Comparison of ENCODE assay signal across 25 cellular contexts in genomic region chr1:30586671-30587070, GRCh38.
"Had no signal": no experiment of that assay in that cellular context is flagged by ENCODE, and none has a peak within 500 bp of the region (broad histone marks: within the 10 kb centered on the region; RNA-seq: fewer than 3 reads in every experiment).

No MANE protein-coding gene starts in this region.

- H3K4me1 ChIP-seq: ascending aorta, left ventricle myocardium inferior, pancreas, psoas muscle, suprapubic skin, tibial artery, upper lobe of right lung had no signal

- DNase-seq: activated B cell treated with CpG ODN at 0.5 μM for 24 hours; activated CD4-positive, alpha-beta T cell treated with anti-CD3 and anti-CD28 coated beads, Interleukin-2, amount 50 U/mL, for 4 hours; activated CD8-positive, alpha-beta memory T cell treated with anti-CD3 and anti-CD28 coated beads, Interleukin-2, amount 50 U/mL, for 4 hours; activated effector memory CD4-positive, alpha-beta T cell treated with anti-CD3 and anti-CD28 coated beads, Interleukin-2, amount 50 U/mL, for 16 hours; activated naive CD4-positive, alpha-beta T cell treated with anti-CD3 and anti-CD28 coated beads for 36 hours; activated naive CD8-positive, alpha-beta T cell treated with anti-CD3 and anti-CD28 coated beads, Interleukin-2, amount 10 ng/mL, durations not matched to agents 7 days and 5 days; activated T-cell treated with anti-CD3 and anti-CD28 coated beads, Interleukin-2, amount 50 U/mL, for 1 hour; brain microvascular endothelial cell; caudate nucleus; endodermal cell; foreskin melanocyte; left ventricle myocardium inferior; mucosa of descending colon; pancreas; psoas muscle; stimulated activated naive CD4-positive, alpha-beta T cell; T-helper 1 cell; upper lobe of right lung had no signal

- H3K4me1 Mint-ChIP-seq: activated B cell treated with CpG ODN at 0.5 μM for 24 hours had no signal

- ATAC-seq: esophagus mucosa, mucosa of descending colon, pancreas, psoas muscle, upper lobe of right lung had no signal

- H3K27ac ChIP-seq: ascending aorta, brain microvascular endothelial cell, left ventricle myocardium inferior, pancreas, psoas muscle, suprapubic skin, tibial artery, upper lobe of right lung had no signal

- H3K36me3 ChIP-seq: ascending aorta, brain microvascular endothelial cell, left ventricle myocardium inferior, pancreas, suprapubic skin, tibial artery, upper lobe of right lung had no signal

- H3K9me3 ChIP-seq: ascending aorta, pancreas, suprapubic skin, upper lobe of right lung had no signal

- H3K4me3 ChIP-seq: ascending aorta, left ventricle myocardium inferior, mucosa of descending colon, pancreas, psoas muscle, suprapubic skin, tibial artery, upper lobe of right lung had no signal

- H3K36me3 Mint-ChIP-seq: activated naive CD8-positive, alpha-beta T cell treated with anti-CD3 and anti-CD28 coated beads, Interleukin-2, amount 10 ng/mL, durations not matched to agents 7 days and 5 days had no signal

- H3K4me3 Mint-ChIP-seq: activated B cell treated with CpG ODN at 0.5 μM for 24 hours; activated naive CD4-positive, alpha-beta T cell treated with anti-CD3 and anti-CD28 coated beads for 36 hours; activated naive CD8-positive, alpha-beta T cell treated with anti-CD3 and anti-CD28 coated beads, Interleukin-2, amount 10 ng/mL, durations not matched to agents 7 days and 5 days; activated T-helper 1 cell treated with anti-CD3 and anti-CD28 coated beads, Interleukin-12 subunit alpha, Interleukin-12 subunit beta, Interleukin-2, Interleukin-4 antibody, amounts not matched to agents 30 ng/mL and 10 ng/mL and 1 ng/mL, durations not matched to agents 14 hours and 24 hours and 36 hours; endodermal cell; natural killer cell treated with Interleukin-12 subunit alpha and Interleukin-12 subunit beta and Interleukin-15 and Interleukin-18, amount 100 ng/mL, for 72 hours; T-helper 2 cell treated with Interferon-gamma antibody and Interleukin-4, amounts not matched to agents 5 μg/mL and 100 μg/mL, for 36 hours had no signal

- H3K27ac Mint-ChIP-seq: activated B cell treated with CpG ODN at 0.5 μM for 24 hours; activated naive CD4-positive, alpha-beta T cell treated with anti-CD3 and anti-CD28 coated beads for 36 hours; activated naive CD8-positive, alpha-beta T cell treated with anti-CD3 and anti-CD28 coated beads, Interleukin-2, amount 10 ng/mL, durations not matched to agents 7 days and 5 days; activated T-helper 1 cell treated with anti-CD3 and anti-CD28 coated beads, Interleukin-12 subunit alpha, Interleukin-12 subunit beta, Interleukin-2, Interleukin-4 antibody, amounts not matched to agents 30 ng/mL and 10 ng/mL and 1 ng/mL, durations not matched to agents 14 hours and 24 hours and 36 hours; endodermal cell; natural killer cell treated with Interleukin-12 subunit alpha and Interleukin-12 subunit beta and Interleukin-15 and Interleukin-18, amount 100 ng/mL, for 72 hours; T-helper 2 cell treated with Interferon-gamma antibody and Interleukin-4, amounts not matched to agents 5 μg/mL and 100 μg/mL, for 36 hours had no signal

- H3K27me3 ChIP-seq: ascending aorta, brain microvascular endothelial cell, pancreas had no signal
